Comparison of ENCODE assay signal across 10 cellular contexts in the genomic region with DNA sequence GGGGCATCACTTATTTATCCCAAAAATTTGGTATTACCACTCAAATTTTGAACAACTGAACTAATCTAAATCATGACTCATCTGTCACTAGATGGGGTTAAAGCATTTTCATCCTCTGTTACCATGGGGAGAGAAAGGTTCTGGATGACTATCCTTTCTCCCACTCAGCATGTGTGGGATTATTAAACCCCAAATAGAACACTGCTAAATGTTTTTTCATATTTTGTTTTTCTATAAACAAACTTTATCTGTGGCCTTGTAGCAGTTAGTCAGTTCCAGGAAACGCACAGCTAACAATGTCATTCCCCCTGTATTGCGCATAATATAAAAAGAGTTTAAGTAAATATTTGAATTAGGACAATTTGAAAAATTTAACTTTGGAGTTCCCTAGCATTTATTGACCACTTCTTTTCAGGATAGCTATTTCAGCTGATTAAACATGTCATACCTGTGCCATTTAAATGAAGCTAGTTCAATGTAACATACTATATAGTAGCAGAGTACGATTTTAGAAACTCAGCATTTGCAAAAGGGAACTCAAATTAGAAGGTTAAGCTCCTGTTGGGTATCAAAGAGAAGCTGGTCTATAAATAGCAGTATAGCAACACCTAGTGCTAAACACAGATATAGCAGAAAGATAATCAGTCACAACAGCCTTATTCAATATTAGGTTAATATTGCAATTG. TPM values are rescaled to one million over a fixed set of nuclear protein-coding genes. Genes with fewer than 3 reads are reported as not detected.
A peak's percentile ranks its signal among the peaks of the same experiment; 100 is the strongest.
DNase-seq lines count a peak whose midpoint lies in the region; ATAC-seq, FAIRE-seq and TF ChIP-seq lines count a peak whose summit lies in the region.
"Had no signal": no experiment of that assay in that cellular context is flagged by ENCODE, and none has a peak within 500 bp of the region (broad histone marks: within the 10 kb centered on the region; RNA-seq: fewer than 3 reads in every experiment).

No MANE protein-coding gene starts in this region.

- no peaks in the 10 kb centered on the region for H3F3A ChIP-seq in OCI-LY1 (ENCODE audit: insufficient read depth, low read length)

- H4K20me1 ChIP-seq in OCI-LY1 (ENCODE audit: insufficient read depth, low read length): no peaks in the 10 kb centered on the region
- H4K20me1 ChIP-seq in fibroblast of lung (ENCODE audit: control insufficient read depth, extremely low read depth, insufficient read depth, low read length): no peaks in the 10 kb centered on the region

- ATAC-seq in HG02678 (IDR thresholded peaks at IDR 0.05; ENCODE audit: unreplicated experiment) (peak; percentile 53), GM21360 (IDR thresholded peaks at IDR 0.05; ENCODE audit: unreplicated experiment) (no peak), HG03039 (IDR thresholded peaks at IDR 0.05; ENCODE audit: unreplicated experiment) (no peak)

- H3K4me3 ChIP-seq in OCI-LY1 (ENCODE audit: low read depth, low read length, poor library complexity, severe bottlenecking) (no peak overlapping the region), fibroblast of lung (replicated peaks in 1 of 4; ENCODE audit: control extremely low read depth in 1 of 4, insufficient read depth in 1 of 4, low read depth in 3 of 4, low read length in 4 of 4) (no peak overlapping the region), small intestine (ENCODE audit: low read depth in 1 of 2, low read length in 2 of 2) (no peak overlapping the region)
- H3K4me3 ChIP-seq: skin epidermis had no signal

- H3K9me3 ChIP-seq in OCI-LY1 (ENCODE audit: low read length): no peaks in the 10 kb centered on the region
- no peaks in the 10 kb centered on the region for H3K9me3 ChIP-seq in fibroblast of lung (ENCODE audit: control insufficient read depth, insufficient read depth, low read depth, low read length)
- no peaks in the 10 kb centered on the region for H3K9me3 ChIP-seq in small intestine (ENCODE audit: control insufficient read depth, low read depth)

- H2AFZ ChIP-seq in OCI-LY1 (ENCODE audit: low read length) (no peak overlapping the region), fibroblast of lung (ENCODE audit: low read length) (no peak overlapping the region)

- no peak overlapping the region for H3K27ac ChIP-seq in OCI-LY1 (ENCODE audit: low read depth, low read length, poor library complexity, severe bottlenecking)
- H3K27ac ChIP-seq in fibroblast of lung (ENCODE audit: insufficient read depth, low read length): peak overlapping the region; percentile 22
- H3K27ac ChIP-seq in small intestine (ENCODE audit: low read depth in 1 of 2, low read length in 1 of 2): peak overlapping the region in 1 of 2 donors; percentile 45

- 23 to 36% (median 34%) methylated on average over 3 of the region's 3 CpGs for WGBS in small intestine, 3 donors

- no peaks in the 10 kb centered on the region for H3K4me1 ChIP-seq in OCI-LY1 (ENCODE audit: insufficient read depth, low read length, severe bottlenecking)
- H3K4me1 ChIP-seq in fibroblast of lung (ENCODE audit: control insufficient read depth, extremely low read depth, insufficient read depth, low read length): peaks cover 26% of the 10 kb centered on the region
- peaks cover 0 to 5% of the 10 kb centered on the region in 2 donors for H3K4me1 ChIP-seq in small intestine (ENCODE audit: control insufficient read depth in 2 of 2, insufficient read depth in 1 of 2, low read depth in 1 of 2, low read length in 1 of 2)

- TF ChIP-seq CTCF in OCI-LY1 (IDR thresholded peaks at IDR 0.05; ENCODE audit: low read length) (peak; percentile 36; the same call in 1 of the 2 replicates), fibroblast of lung (conservative IDR thresholded peaks at IDR 0.05 in 1 of 2, IDR thresholded peaks at IDR 0.05 in 1 of 2; ENCODE audit: low read depth in 1 of 2, low read length in 2 of 2) (peak; percentile 8 to 43)

- H3K9me2 ChIP-seq in OCI-LY1 (ENCODE audit: low read depth, low read length): no peaks in the 10 kb centered on the region

- FAIRE-seq in G401.6 (lab: Jason Lieb, UNC): peak; percentile 91
- no peak for FAIRE-seq in small intestine (lab: Jason Lieb, UNC)

- DNase-seq in fibroblast of lung (ENCODE audit: low read depth in 2 of 2) (peak; percentile 50 to 88), small intestine (peak; percentile 27), foreskin melanocyte (no peak)

- H3K27me3 ChIP-seq in OCI-LY1 (ENCODE audit: insufficient read depth, low read length) (no peaks in the 10 kb centered on the region), fibroblast of lung (ENCODE audit: control insufficient read depth, insufficient read depth, low read length) (no peaks in the 10 kb centered on the region), small intestine (ENCODE audit: control insufficient read depth in 2 of 2, insufficient read depth in 2 of 2, low read length in 2 of 2) (no peaks in the 10 kb centered on the region)

- H3K4me2 ChIP-seq in OCI-LY1 (ENCODE audit: low read length) (no peak overlapping the region), fibroblast of lung (ENCODE audit: extremely low read depth, insufficient read depth, low read length) (no peak overlapping the region)

- no peaks in the 10 kb centered on the region for H3K36me3 ChIP-seq in OCI-LY1 (ENCODE audit: insufficient read depth, low read length)
- no peaks in the 10 kb centered on the region for H3K36me3 ChIP-seq in fibroblast of lung (ENCODE audit: control insufficient read depth, insufficient read depth, low read length)
- no peaks in the 10 kb centered on the region for H3K36me3 ChIP-seq in small intestine (ENCODE audit: control insufficient read depth in 2 of 2, insufficient read depth in 2 of 2, low read length in 2 of 2)

- H3K9ac ChIP-seq in OCI-LY1 (ENCODE audit: low read length): no peak overlapping the region
- no peak overlapping the region for H3K9ac ChIP-seq in fibroblast of lung (ENCODE audit: insufficient read depth, low read length)

- H3K79me2 ChIP-seq in OCI-LY1 (ENCODE audit: insufficient read depth, low read length) (no peaks in the 10 kb centered on the region), fibroblast of lung (ENCODE audit: control insufficient read depth, insufficient read depth, low read length) (no peaks in the 10 kb centered on the region)

RNA-seq across cellular contexts. Expression of gene TMEM212, which starts 9.2 kb away (rescaled TPM):
- total RNA-seq in fibroblast of lung: not detected in 2 replicates
- polyA plus RNA-seq in fibroblast of lung: not detected in 2 replicates
- polyA plus RNA-seq in fibroblast of lung (2012): not detected in 2 replicates
- polyA minus RNA-seq in fibroblast of lung (ENCODE audit: low replicate concordance): not detected in 2 replicates
- polyA plus RNA-seq in small intestine: not detected
- total RNA-seq: T-helper 2 cell treated with Interferon-gamma antibody and Interleukin-4, amounts not matched to agents 100 ng/mL and 5 ng/mL, for 36 hours had no signal

RNA-seq across cellular contexts. Expression of gene PLD1, which starts 23.6 kb away (rescaled TPM):
- total RNA-seq in fibroblast of lung: 8.2 and 18.8 TPM in 2 replicates
- 3.3 and 10.8 TPM in 2 replicates for polyA plus RNA-seq in fibroblast of lung
- polyA plus RNA-seq in fibroblast of lung (2012): 2.6 and 7.9 TPM in 2 replicates
- polyA minus RNA-seq in fibroblast of lung (ENCODE audit: low replicate concordance): 3.8 and 6.7 TPM in 2 replicates
- 10 to 100 TPM; 35.9 to 99.1 (median 50.9) TPM for polyA plus RNA-seq in small intestine
